In the genomic region with DNA sequence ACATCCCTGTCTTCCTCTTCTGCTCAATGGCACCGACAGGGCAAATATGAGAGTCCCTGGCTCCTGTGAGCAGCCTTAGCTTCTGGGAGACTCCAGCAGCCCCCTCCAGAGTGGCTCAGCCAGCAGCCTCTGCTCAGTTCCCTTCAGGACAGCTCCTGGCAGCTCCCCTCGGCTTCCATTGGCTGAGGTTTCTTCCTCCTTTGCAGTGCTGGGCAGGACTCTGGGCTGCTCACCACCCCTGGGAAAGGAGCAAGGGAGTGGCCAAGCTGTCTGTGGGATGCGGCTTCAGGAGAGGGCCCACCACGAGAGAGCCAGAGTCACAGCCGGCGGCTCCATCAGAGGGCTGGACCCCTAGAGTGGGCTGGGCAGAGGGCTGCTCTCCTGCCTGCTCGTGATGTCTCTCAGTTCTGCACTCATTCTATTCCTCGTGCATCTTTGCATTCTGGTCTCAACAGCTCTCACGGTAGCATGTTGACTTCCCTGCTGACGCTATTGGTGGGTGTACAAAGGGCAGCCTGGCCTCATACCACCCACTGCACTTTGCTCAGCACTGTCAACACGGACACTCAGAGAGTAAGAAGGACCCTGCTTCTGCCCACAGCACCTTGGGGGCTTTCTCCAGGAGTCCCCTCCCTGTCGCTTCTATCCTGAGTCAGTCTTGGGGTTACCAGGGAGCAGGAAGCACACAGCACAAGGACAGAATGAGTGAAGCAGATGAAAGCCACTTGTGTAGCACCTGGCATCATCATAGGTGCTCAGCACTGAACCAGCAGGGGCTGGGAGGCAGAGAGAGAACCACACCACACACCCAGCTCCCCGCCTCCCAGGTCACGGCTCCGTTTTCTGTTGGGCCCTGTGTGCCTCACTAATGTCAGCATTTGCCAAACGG, we compare ENCODE assay signal across 1 cellular context.
A peak's percentile ranks its signal among the peaks of the same experiment; 100 is the strongest.
TF ChIP-seq lines count a peak whose summit lies in the region.

No MANE protein-coding gene starts in this region.

TF ChIP-seq in HepG2, 621 proteins besides CTCF, POLR2A, EP300 and RAD21 (continued from another document and continues in another):
- TF ChIP-seq, protein P1, sequence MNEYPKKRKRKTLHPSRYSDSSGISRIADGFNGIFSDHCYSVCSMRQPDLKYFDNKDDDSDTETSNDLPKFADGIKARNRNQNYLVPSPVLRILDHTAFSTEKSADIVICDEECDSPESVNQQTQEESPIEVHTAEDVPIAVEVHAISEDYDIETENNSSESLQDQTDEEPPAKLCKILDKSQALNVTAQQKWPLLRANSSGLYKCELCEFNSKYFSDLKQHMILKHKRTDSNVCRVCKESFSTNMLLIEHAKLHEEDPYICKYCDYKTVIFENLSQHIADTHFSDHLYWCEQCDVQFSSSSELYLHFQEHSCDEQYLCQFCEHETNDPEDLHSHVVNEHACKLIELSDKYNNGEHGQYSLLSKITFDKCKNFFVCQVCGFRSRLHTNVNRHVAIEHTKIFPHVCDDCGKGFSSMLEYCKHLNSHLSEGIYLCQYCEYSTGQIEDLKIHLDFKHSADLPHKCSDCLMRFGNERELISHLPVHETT (CRISPR knock-in tag; conservative IDR thresholded peaks at IDR 0.05), result no peak
- TF ChIP-seq ZNF263 (CRISPR knock-in tag; IDR thresholded peaks at IDR 0.05) (no peak), SALL1 (CRISPR knock-in tag; IDR thresholded peaks at IDR 0.05) (peak; percentile 41; the same call in 1 of the 2 replicates), RFX1 (IDR thresholded peaks at IDR 0.05) (no peak), HDAC2 (CRISPR knock-in tag; IDR thresholded peaks at IDR 0.05) (peak; percentile 48; the same call in 1 of the 2 replicates), ZZZ3 (CRISPR knock-in tag; IDR thresholded peaks at IDR 0.05; ENCODE audit: borderline replicate concordance) (0 out of 2 replicates have a peak, but pooled peaks have one; percentile 34), TARDBP (CRISPR knock-in tag; IDR thresholded peaks at IDR 0.05) (no peak), SOX6 (IDR thresholded peaks at IDR 0.05) (no peak), SOX6 (CRISPR knock-in tag; IDR thresholded peaks at IDR 0.05) (no peak; the same call in 1 of the 2 replicates), PAF1 (CRISPR knock-in tag; IDR thresholded peaks at IDR 0.05) (no peak), SIX4 (CRISPR knock-in tag; IDR thresholded peaks at IDR 0.05) (no peak), ZNF530 (CRISPR knock-in tag; IDR thresholded peaks at IDR 0.05; ENCODE audit: low read depth) (no peak), SP2 (CRISPR knock-in tag; IDR thresholded peaks at IDR 0.05) (no peak), ZNF773 (CRISPR knock-in tag; IDR thresholded peaks at IDR 0.05; ENCODE audit: borderline replicate concordance) (no peak), HNRNPH1 (optimal IDR thresholded peaks at IDR 0.05; ENCODE audit: low read depth, low read length) (no peak), MIER2 (CRISPR knock-in tag; IDR thresholded peaks at IDR 0.05) (no peak), ZNF138 (CRISPR knock-in tag; IDR thresholded peaks at IDR 0.05; ENCODE audit: low read depth) (no peak), ZNF792 (CRISPR knock-in tag; IDR thresholded peaks at IDR 0.05) (0 out of 2 replicates have a peak, but pooled peaks have one; percentile 44), NBN (conservative IDR thresholded peaks at IDR 0.05) (no peak), ONECUT2 (CRISPR knock-in tag; IDR thresholded peaks at IDR 0.05) (no peak), SMAD9 (CRISPR knock-in tag; IDR thresholded peaks at IDR 0.05) (no peak), ATF1 (CRISPR knock-in tag; IDR thresholded peaks at IDR 0.05) (no peak), RBM39 (IDR thresholded peaks at IDR 0.05; ENCODE audit: low read depth, low read length, poor library complexity, severe bottlenecking) (no peak), TAF15 (IDR thresholded peaks at IDR 0.05; ENCODE audit: low read depth, low read length, poor library complexity, severe bottlenecking) (no peak), ZKSCAN5 (CRISPR knock-in tag; IDR thresholded peaks at IDR 0.05) (no peak), ZFP36L1 (CRISPR knock-in tag; IDR thresholded peaks at IDR 0.05) (no peak), SAP130 (CRISPR knock-in tag; IDR thresholded peaks at IDR 0.05; ENCODE audit: low read depth) (peak; percentile 44)
- TF ChIP-seq, protein P2, sequence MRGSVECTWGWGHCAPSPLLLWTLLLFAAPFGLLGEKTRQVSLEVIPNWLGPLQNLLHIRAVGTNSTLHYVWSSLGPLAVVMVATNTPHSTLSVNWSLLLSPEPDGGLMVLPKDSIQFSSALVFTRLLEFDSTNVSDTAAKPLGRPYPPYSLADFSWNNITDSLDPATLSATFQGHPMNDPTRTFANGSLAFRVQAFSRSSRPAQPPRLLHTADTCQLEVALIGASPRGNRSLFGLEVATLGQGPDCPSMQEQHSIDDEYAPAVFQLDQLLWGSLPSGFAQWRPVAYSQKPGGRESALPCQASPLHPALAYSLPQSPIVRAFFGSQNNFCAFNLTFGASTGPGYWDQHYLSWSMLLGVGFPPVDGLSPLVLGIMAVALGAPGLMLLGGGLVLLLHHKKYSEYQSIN (CRISPR knock-in tag; IDR thresholded peaks at IDR 0.05; ENCODE audit: borderline replicate concordance), result no peak
- TF ChIP-seq, protein P3, sequence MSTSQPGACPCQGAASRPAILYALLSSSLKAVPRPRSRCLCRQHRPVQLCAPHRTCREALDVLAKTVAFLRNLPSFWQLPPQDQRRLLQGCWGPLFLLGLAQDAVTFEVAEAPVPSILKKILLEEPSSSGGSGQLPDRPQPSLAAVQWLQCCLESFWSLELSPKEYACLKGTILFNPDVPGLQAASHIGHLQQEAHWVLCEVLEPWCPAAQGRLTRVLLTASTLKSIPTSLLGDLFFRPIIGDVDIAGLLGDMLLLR (CRISPR knock-in tag; IDR thresholded peaks at IDR 0.05), result no peak
- TF ChIP-seq, protein P4, sequence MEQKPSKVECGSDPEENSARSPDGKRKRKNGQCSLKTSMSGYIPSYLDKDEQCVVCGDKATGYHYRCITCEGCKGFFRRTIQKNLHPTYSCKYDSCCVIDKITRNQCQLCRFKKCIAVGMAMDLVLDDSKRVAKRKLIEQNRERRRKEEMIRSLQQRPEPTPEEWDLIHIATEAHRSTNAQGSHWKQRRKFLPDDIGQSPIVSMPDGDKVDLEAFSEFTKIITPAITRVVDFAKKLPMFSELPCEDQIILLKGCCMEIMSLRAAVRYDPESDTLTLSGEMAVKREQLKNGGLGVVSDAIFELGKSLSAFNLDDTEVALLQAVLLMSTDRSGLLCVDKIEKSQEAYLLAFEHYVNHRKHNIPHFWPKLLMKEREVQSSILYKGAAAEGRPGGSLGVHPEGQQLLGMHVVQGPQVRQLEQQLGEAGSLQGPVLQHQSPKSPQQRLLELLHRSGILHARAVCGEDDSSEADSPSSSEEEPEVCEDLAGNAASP (CRISPR knock-in tag; IDR thresholded peaks at IDR 0.05; ENCODE audit: borderline replicate concordance), result peak; percentile 45; the same call in 1 of the 2 replicates
- TF ChIP-seq, protein P5, sequence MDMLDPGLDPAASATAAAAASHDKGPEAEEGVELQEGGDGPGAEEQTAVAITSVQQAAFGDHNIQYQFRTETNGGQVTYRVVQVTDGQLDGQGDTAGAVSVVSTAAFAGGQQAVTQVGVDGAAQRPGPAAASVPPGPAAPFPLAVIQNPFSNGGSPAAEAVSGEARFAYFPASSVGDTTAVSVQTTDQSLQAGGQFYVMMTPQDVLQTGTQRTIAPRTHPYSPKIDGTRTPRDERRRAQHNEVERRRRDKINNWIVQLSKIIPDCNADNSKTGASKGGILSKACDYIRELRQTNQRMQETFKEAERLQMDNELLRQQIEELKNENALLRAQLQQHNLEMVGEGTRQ (IDR thresholded peaks at IDR 0.05; ENCODE audit: low read depth, low read length), result no peak
- TF ChIP-seq, protein P5 (CRISPR knock-in tag; IDR thresholded peaks at IDR 0.05; ENCODE audit: borderline replicate concordance), result no peak
- TF ChIP-seq, protein P6, sequence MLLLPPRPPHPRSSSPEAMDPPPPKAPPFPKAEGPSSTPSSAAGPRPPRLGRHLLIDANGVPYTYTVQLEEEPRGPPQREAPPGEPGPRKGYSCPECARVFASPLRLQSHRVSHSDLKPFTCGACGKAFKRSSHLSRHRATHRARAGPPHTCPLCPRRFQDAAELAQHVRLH (CRISPR knock-in tag; IDR thresholded peaks at IDR 0.05; ENCODE audit: borderline replicate concordance, low read depth), result 0 out of 2 replicates have a peak, but pooled peaks have one; percentile 25
- TF ChIP-seq, protein P7, sequence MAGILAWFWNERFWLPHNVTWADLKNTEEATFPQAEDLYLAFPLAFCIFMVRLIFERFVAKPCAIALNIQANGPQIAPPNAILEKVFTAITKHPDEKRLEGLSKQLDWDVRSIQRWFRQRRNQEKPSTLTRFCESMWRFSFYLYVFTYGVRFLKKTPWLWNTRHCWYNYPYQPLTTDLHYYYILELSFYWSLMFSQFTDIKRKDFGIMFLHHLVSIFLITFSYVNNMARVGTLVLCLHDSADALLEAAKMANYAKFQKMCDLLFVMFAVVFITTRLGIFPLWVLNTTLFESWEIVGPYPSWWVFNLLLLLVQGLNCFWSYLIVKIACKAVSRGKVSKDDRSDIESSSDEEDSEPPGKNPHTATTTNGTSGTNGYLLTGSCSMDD (CRISPR knock-in tag; IDR thresholded peaks at IDR 0.05), result no peak
- TF ChIP-seq, protein P8, sequence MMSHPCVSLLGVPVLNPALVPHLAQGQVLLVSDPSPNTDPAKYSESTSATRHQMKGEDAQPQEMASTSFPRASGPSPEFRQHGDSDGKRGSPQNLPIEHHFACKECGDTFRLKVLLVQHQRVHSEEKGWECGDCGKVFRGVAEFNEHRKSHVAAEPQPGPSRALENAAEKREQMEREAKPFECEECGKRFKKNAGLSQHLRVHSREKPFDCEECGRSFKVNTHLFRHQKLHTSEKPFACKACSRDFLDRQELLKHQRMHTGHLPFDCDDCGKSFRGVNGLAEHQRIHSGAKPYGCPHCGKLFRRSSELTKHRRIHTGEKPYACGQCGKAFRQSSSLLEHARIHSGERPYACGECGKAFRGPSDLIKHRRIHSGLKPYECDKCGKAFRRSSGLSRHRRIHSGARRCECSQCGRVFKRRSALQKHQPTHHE (CRISPR knock-in tag; IDR thresholded peaks at IDR 0.05; ENCODE audit: borderline replicate concordance), result no peak
- TF ChIP-seq, protein P9, sequence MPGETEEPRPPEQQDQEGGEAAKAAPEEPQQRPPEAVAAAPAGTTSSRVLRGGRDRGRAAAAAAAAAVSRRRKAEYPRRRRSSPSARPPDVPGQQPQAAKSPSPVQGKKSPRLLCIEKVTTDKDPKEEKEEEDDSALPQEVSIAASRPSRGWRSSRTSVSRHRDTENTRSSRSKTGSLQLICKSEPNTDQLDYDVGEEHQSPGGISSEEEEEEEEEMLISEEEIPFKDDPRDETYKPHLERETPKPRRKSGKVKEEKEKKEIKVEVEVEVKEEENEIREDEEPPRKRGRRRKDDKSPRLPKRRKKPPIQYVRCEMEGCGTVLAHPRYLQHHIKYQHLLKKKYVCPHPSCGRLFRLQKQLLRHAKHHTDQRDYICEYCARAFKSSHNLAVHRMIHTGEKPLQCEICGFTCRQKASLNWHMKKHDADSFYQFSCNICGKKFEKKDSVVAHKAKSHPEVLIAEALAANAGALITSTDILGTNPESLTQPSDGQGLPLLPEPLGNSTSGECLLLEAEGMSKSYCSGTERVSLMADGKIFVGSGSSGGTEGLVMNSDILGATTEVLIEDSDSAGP (CRISPR knock-in tag; IDR thresholded peaks at IDR 0.05; ENCODE audit: borderline replicate concordance), result peak; percentile 40; the same call in 1 of the 2 replicates
- TF ChIP-seq, protein P10, sequence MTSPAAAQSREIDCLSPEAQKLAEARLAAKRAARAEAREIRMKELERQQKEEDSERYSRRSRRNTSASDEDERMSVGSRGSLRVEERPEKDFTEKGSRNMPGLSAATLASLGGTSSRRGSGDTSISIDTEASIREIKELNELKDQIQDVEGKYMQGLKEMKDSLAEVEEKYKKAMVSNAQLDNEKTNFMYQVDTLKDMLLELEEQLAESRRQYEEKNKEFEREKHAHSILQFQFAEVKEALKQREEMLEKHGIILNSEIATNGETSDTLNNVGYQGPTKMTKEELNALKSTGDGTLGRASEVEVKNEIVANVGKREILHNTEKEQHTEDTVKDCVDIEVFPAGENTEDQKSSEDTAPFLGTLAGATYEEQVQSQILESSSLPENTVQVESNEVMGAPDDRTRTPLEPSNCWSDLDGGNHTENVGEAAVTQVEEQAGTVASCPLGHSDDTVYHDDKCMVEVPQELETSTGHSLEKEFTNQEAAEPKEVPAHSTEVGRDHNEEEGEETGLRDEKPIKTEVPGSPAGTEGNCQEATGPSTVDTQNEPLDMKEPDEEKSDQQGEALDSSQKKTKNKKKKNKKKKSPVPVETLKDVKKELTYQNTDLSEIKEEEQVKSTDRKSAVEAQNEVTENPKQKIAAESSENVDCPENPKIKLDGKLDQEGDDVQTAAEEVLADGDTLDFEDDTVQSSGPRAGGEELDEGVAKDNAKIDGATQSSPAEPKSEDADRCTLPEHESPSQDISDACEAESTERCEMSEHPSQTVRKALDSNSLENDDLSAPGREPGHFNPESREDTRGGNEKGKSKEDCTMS (CRISPR knock-in tag; conservative IDR thresholded peaks at IDR 0.05), result no peak
- TF ChIP-seq, protein P11, sequence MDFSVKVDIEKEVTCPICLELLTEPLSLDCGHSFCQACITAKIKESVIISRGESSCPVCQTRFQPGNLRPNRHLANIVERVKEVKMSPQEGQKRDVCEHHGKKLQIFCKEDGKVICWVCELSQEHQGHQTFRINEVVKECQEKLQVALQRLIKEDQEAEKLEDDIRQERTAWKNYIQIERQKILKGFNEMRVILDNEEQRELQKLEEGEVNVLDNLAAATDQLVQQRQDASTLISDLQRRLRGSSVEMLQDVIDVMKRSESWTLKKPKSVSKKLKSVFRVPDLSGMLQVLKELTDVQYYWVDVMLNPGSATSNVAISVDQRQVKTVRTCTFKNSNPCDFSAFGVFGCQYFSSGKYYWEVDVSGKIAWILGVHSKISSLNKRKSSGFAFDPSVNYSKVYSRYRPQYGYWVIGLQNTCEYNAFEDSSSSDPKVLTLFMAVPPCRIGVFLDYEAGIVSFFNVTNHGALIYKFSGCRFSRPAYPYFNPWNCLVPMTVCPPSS (IDR thresholded peaks at IDR 0.05), result no peak
- TF ChIP-seq, protein P12, sequence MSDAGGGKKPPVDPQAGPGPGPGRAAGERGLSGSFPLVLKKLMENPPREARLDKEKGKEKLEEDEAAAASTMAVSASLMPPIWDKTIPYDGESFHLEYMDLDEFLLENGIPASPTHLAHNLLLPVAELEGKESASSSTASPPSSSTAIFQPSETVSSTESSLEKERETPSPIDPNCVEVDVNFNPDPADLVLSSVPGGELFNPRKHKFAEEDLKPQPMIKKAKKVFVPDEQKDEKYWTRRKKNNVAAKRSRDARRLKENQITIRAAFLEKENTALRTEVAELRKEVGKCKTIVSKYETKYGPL (CRISPR knock-in tag; IDR thresholded peaks at IDR 0.05), result no peak
- TF ChIP-seq, protein P13, sequence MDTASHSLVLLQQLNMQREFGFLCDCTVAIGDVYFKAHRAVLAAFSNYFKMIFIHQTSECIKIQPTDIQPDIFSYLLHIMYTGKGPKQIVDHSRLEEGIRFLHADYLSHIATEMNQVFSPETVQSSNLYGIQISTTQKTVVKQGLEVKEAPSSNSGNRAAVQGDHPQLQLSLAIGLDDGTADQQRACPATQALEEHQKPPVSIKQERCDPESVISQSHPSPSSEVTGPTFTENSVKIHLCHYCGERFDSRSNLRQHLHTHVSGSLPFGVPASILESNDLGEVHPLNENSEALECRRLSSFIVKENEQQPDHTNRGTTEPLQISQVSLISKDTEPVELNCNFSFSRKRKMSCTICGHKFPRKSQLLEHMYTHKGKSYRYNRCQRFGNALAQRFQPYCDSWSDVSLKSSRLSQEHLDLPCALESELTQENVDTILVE (CRISPR knock-in tag; IDR thresholded peaks at IDR 0.05), result no peak
